8 cellular contexts compared by ENCODE assay signal in the genomic region with DNA sequence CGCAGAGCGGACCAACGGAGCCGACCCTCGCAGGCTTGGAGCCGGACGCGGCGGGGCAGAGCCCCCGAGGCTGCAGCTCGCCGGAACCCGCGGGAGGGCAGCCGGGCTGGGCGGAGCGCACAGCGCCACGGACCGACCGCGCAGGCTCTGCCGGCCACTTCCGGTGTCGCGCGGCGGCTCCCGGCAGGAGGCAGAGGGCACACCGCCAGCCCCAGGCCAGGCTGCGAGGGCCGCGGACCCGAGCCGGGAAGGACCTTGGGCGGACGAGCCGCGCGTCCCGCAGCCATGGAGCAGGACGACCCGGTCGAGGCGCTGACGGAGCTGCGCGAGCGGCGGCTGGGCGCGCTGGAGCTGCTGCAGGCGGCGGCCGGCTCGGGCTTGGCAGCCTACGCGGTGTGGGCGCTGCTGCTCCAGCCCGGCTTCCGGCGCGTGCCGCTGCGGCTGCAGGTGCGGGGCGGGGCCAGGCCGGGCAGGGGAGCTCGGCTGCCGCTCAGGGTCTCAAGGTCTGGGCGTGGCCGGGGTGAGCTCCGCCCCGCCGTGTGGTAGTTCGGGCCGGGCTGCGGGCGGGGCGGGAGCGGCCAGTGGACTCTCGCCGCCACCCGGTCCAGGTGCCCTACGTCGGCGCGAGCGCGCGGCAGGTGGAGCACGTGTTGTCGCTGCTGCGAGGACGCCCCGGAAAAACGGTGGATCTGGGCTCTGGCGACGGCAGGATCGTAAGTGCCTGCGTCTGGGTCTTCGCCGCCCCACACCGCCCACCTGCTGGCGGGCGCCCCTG. TPM values are rescaled to one million over a fixed set of nuclear protein-coding genes. Genes with fewer than 3 reads are reported as not detected.
DNase-seq lines count a peak whose midpoint lies in the region; ATAC-seq and TF ChIP-seq lines count a peak whose summit lies in the region.

A gene with protein sequence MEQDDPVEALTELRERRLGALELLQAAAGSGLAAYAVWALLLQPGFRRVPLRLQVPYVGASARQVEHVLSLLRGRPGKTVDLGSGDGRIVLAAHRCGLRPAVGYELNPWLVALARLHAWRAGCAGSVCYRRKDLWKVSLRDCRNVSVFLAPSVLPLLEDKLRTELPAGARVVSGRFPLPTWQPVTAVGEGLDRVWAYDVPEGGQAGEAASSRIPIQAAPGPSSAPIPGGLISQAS (plus strand): TSS at position 157 of the 775 bp plus-strand sequence. CDS start 129 bp downstream, at position 286.

- peak in 3 of 4 donors; percentile 38 to 93 (median 51) for TF ChIP-seq POLR2A in upper lobe of left lung (IDR thresholded peaks at IDR 0.05)

- peak within 1 kb of the TSS; percentile 87 for H3K4me3 Mint-ChIP-seq in activated naive CD8-positive, alpha-beta T cell treated with anti-CD3 and anti-CD28 coated beads for 36 hours
- peak within 1 kb of the TSS; percentile 85 for H3K4me3 Mint-ChIP-seq in glutamatergic neuron (ENCODE audit: unreplicated experiment)

- H4K20me1 ChIP-seq in osteoblast (ENCODE audit: insufficient read depth, low read length): peaks cover 12% of the 10 kb centered on the region

- H3K4me3 ChIP-seq in osteoblast (ENCODE audit: insufficient read depth, low read length) (peak within 1 kb of the TSS; percentile 84), upper lobe of left lung (peak within 1 kb of the TSS; percentile 70 to 95 (median 82))

- H3K9me3 ChIP-seq in osteoblast (ENCODE audit: low read depth, low read length): no peaks in the 10 kb centered on the region
- no peaks in the 10 kb centered on the region for H3K9me3 ChIP-seq in upper lobe of left lung

- peak within 1 kb of the TSS; percentile 76 for H2AFZ ChIP-seq in osteoblast (ENCODE audit: low read length)

- H3K27me3 ChIP-seq in osteoblast (ENCODE audit: insufficient read depth, low read length) (no peaks in the 10 kb centered on the region), upper lobe of left lung (peaks cover 0 to 13% (median under 1%) of the 10 kb centered on the region in 4 donors)

- H3K4me1 ChIP-seq in osteoblast (ENCODE audit: insufficient read depth, low read length): peaks cover 15% of the 10 kb centered on the region
- peaks cover 19 to 42% (median 37%) of the 10 kb centered on the region in 4 donors for H3K4me1 ChIP-seq in upper lobe of left lung

- H3K36me3 ChIP-seq in osteoblast (ENCODE audit: insufficient read depth, low read length) (no peaks in the 10 kb centered on the region), upper lobe of left lung (peaks cover 0 to 3% (median 0%) of the 10 kb centered on the region in 4 donors)

- H3K4me2 ChIP-seq in osteoblast (ENCODE audit: insufficient read depth, low read length): peak within 1 kb of the TSS; percentile 87

- no peaks in the 10 kb centered on the region for H3K9me3 Mint-ChIP-seq in activated naive CD8-positive, alpha-beta T cell treated with anti-CD3 and anti-CD28 coated beads for 36 hours
- H3K9me3 Mint-ChIP-seq in glutamatergic neuron (ENCODE audit: unreplicated experiment): peaks cover 10% of the 10 kb centered on the region

- no peaks in the 10 kb centered on the region for H3K36me3 Mint-ChIP-seq in activated naive CD8-positive, alpha-beta T cell treated with anti-CD3 and anti-CD28 coated beads for 36 hours
- H3K36me3 Mint-ChIP-seq in glutamatergic neuron (ENCODE audit: unreplicated experiment): no peaks in the 10 kb centered on the region

- WGBS in upper lobe of left lung, 2 donors: 23 to 44% methylated on average over 16 to 19 of the region's 106 CpGs

- TF ChIP-seq CTCF in glutamatergic neuron (IDR thresholded peaks at IDR 0.05; ENCODE audit: partially characterized antibody, unreplicated experiment): no peak
- TF ChIP-seq CTCF in osteoblast (IDR thresholded peaks at IDR 0.05; ENCODE audit: extremely low read depth, low read depth, low read length): no peak
- peak in 5 of 6 experiments; percentile 25 to 62 (median 32) for TF ChIP-seq CTCF in upper lobe of left lung (IDR thresholded peaks at IDR 0.05)

- H3K4me1 Mint-ChIP-seq in activated naive CD8-positive, alpha-beta T cell treated with anti-CD3 and anti-CD28 coated beads for 36 hours: peaks cover 17% of the 10 kb centered on the region
- peaks cover 14% of the 10 kb centered on the region for H3K4me1 Mint-ChIP-seq in glutamatergic neuron (ENCODE audit: low read depth, unreplicated experiment)

- DNase-seq in GF-D8 (lab: John Stamatoyannopoulos, UW) (peak; percentile 83), H4 (ENCODE audit: low spot score) (peak; percentile 65), LoVo (ENCODE audit: low spot score) (peak; percentile 93), SKM-1 (lab: John Stamatoyannopoulos, UW; ENCODE audit: unreplicated experiment) (peak; percentile 56), glutamatergic neuron (peak; percentile 91), osteoblast (ENCODE audit: insufficient read length, low spot score, missing footprints) (peak; percentile 100), upper lobe of left lung (peak; percentile 87 to 97)
- DNase-seq in activated naive CD8-positive, alpha-beta T cell treated with anti-CD3 and anti-CD28 coated beads for 36 hours: peak; percentile 92

- peaks cover 5% of the 10 kb centered on the region for H3K79me2 ChIP-seq in osteoblast (ENCODE audit: insufficient read depth, low read length)

- peak; percentile 77 to 93 for ATAC-seq in upper lobe of left lung (ENCODE audit: low FRiP score in 2 of 2)

- no peak for TF ChIP-seq EP300 in upper lobe of left lung (IDR thresholded peaks at IDR 0.05)

- H3K27ac ChIP-seq in osteoblast (ENCODE audit: low read depth, low read length) (peak within 1 kb of the TSS; percentile 37), upper lobe of left lung (peak within 1 kb of the TSS; percentile 76 to 87 (median 87))

- no peaks in the 10 kb centered on the region for H3K27me3 Mint-ChIP-seq in activated naive CD8-positive, alpha-beta T cell treated with anti-CD3 and anti-CD28 coated beads for 36 hours
- peaks cover 19% of the 10 kb centered on the region for H3K27me3 Mint-ChIP-seq in glutamatergic neuron (ENCODE audit: unreplicated experiment)

- H3K27ac Mint-ChIP-seq in activated naive CD8-positive, alpha-beta T cell treated with anti-CD3 and anti-CD28 coated beads for 36 hours: peak within 1 kb of the TSS; percentile 84
- H3K27ac Mint-ChIP-seq in glutamatergic neuron (ENCODE audit: unreplicated experiment): peak within 1 kb of the TSS; percentile 99

RNA-seq across cellular contexts. Expression of the gene that starts here (rescaled TPM):
- total RNA-seq in H4 (2014; rRNA removed; shearing (Covaris generic)): 10.9 and 22.8 TPM in 2 replicates
- total RNA-seq in activated naive CD8-positive, alpha-beta T cell treated with anti-CD3 and anti-CD28 coated beads for 36 hours: 10 to 100 TPM; 37.3 to 40.1 TPM
- total RNA-seq in glutamatergic neuron (ENCODE audit: unreplicated experiment): 61.1 TPM
- total RNA-seq in osteoblast: 20.9 and 21.7 TPM in 2 replicates
- 10 to 100 TPM; 38.7 to 69.7 (median 55.7) TPM for total RNA-seq in upper lobe of left lung

Comparison
In these comparisons a context has a peak if more than half of its experiments do, and no peak if none do; other contexts are left out.
1. Peak in every context shown above with its lines: DNase-seq, ATAC-seq, H3K4me3 ChIP-seq and H3K27ac ChIP-seq.
2. CTCF ChIP-seq: peak in upper lobe of left lung (5 of 6); none in glutamatergic neuron (single experiment) and osteoblast (single experiment).